ENCODE assay signal across 8 cellular contexts in genomic region chr3:158847466-158847849, GRCh38. TPM values are rescaled to one million over a fixed set of nuclear protein-coding genes. Genes with fewer than 3 reads are reported as not detected.
DNase-seq lines count a peak whose midpoint lies in the region; ATAC-seq and TF ChIP-seq lines count a peak whose summit lies in the region.
"Had no signal": no experiment of that assay in that cellular context is flagged by ENCODE, and none has a peak within 500 bp of the region (broad histone marks: within the 10 kb centered on the region; RNA-seq: fewer than 3 reads in every experiment).

No MANE protein-coding gene starts in this region.

- CTCF ChIA-PET in GM10248 (lab: Yijun Ruan, JAX): interaction anchor here (1.0 to 10.0 kb wide), 6 partner anchors 11 to 418 kb away, joined by 3 to 146 read pairs (median 12); no protein-coding TSS in a partner anchor

- H3K36me3 ChIP-seq in upper lobe of left lung: no peaks in the 10 kb centered on the region

- no peak for TF ChIP-seq EP300 in upper lobe of left lung (IDR thresholded peaks at IDR 0.05)

- WGBS in upper lobe of left lung, 2 donors: 75 to 77% methylated on average over 4 of the region's 4 CpGs

- H3K4me3 ChIP-seq in fibroblast of pulmonary artery (replicated peaks; ENCODE audit: low read depth, low read length) (no peak overlapping the region), upper lobe of left lung (no peak overlapping the region)

- no peaks in the 10 kb centered on the region for H3K4me1 ChIP-seq in upper lobe of left lung

- no peak for TF ChIP-seq POLR2A in upper lobe of left lung (IDR thresholded peaks at IDR 0.05)

- H3K27me3 ChIP-seq in upper lobe of left lung: no peaks in the 10 kb centered on the region

- DNase-seq in fibroblast of pulmonary artery (ENCODE audit: low read depth): peak; percentile 3
- no peak for DNase-seq in upper lobe of left lung
- no peak for DNase-seq in GM10248 (ENCODE audit: extremely low spot score)
- no peak for DNase-seq in activated CD4-positive, alpha-beta T cell treated with anti-CD3 and anti-CD28 coated beads for 4 hours
- DNase-seq: activated CD4-positive, CD25-positive, alpha-beta regulatory T cell had no signal

- peak; percentile 38 for ATAC-seq in GM18867 (IDR thresholded peaks at IDR 0.05; ENCODE audit: unreplicated experiment)
- ATAC-seq in GM21515 (IDR thresholded peaks at IDR 0.05; ENCODE audit: unreplicated experiment): peak; percentile 36
- peak; percentile 20 for ATAC-seq in HG03139 (IDR thresholded peaks at IDR 0.05; ENCODE audit: unreplicated experiment)
- ATAC-seq in upper lobe of left lung (ENCODE audit: low FRiP score in 2 of 2): no peak

- no peak overlapping the region for H3K27ac ChIP-seq in upper lobe of left lung

- no peaks in the 10 kb centered on the region for H3K9me3 ChIP-seq in upper lobe of left lung

- POLR2A ChIA-PET in GM10248 (lab: Yijun Ruan, JAX): interaction anchor here (0.6 kb wide), 1 partner anchor 395 kb away, joined by 4 read pairs; no protein-coding TSS in a partner anchor

- no peak for TF ChIP-seq CTCF in fibroblast of pulmonary artery (IDR thresholded peaks at IDR 0.05; ENCODE audit: low read length, missing control alignments)
- no peak for TF ChIP-seq CTCF in upper lobe of left lung (IDR thresholded peaks at IDR 0.05)
- no peak for TF ChIP-seq CTCF in GM10248 (IDR thresholded peaks at IDR 0.05; ENCODE audit: control extremely low read depth, extremely low read depth, low read depth, missing control alignments)

RNA-seq across cellular contexts. Expression of gene MFSD1, which starts 45.6 kb away (rescaled TPM):
- 100 to 1,000 TPM in 3 of 6 donors, 10 to 100 TPM in 3; 51.5 to 127 (median 106) TPM for total RNA-seq in upper lobe of left lung

Comparison
In these comparisons a context has a peak if more than half of its experiments do, and no peak if none do; other contexts are left out.
1. ATAC-seq: peak in GM18867 (single experiment), GM21515 (single experiment) and HG03139 (single experiment); none in upper lobe of left lung (0 of 2).